1 cellular context compared by ENCODE assay signal in the genomic region with DNA sequence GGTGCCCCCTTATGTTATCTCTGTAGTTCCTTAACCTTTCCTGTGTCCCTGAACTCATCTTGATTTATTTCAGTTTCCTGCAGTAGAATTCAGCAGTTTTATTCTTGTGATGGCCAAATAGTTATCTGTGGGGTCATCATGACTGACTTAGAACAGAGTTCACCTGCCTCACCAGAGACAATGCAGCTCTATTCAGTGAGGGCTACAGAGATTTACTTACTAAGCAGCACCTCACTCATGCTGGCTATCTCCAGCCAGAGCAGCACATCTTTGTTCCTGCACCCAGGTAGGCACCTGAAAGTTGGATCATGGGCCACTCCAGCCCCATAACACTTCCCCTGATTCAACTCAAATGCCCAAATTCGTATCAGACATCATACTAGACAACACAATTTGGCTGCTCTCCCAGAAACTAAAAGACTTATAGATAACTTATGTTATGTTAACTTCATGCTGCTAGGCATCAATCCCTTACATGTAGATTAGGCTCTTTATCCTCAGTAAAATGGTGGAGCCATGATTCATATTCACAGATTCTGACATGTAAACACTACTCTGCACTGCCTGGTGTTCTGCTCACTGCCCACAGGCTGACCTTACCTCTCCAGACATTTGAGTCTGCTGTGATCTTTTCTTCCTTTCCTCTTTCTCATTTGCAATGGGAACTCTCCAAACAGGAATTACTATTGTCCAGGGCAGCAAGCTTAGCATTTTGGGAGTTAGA.
TF ChIP-seq lines count a peak whose summit lies in the region.

No MANE protein-coding gene starts in this region.

TF ChIP-seq in HepG2, 621 proteins besides CTCF, POLR2A, EP300 and RAD21 (continued from another document):
- TF ChIP-seq SMYD3 (CRISPR knock-in tag; IDR thresholded peaks at IDR 0.05) = no peak
